In genomic region chr19:39479916-39480315, GRCh38 we compare ENCODE assay signal across 8 cellular contexts. TPM values are rescaled to one million over a fixed set of nuclear protein-coding genes. Genes with fewer than 3 reads are reported as not detected.
DNase-seq lines count a peak whose midpoint lies in the region; ATAC-seq and TF ChIP-seq lines count a peak whose summit lies in the region.

No MANE protein-coding gene starts in this region.

- H3K4me1 ChIP-seq in OCI-LY3 (ENCODE audit: low read length) = peaks cover 20% of the 10 kb centered on the region
- H3K4me1 ChIP-seq in effector memory CD4-positive, alpha-beta T cell (ENCODE audit: control insufficient read depth, insufficient read depth, low read length, poor library complexity, severe bottlenecking) = peaks cover 14% of the 10 kb centered on the region
- H3K4me1 ChIP-seq in ovary (ENCODE audit: insufficient read depth) = peaks cover 7% of the 10 kb centered on the region

- DNase-seq in GM12864 (ENCODE audit: low read depth) (no peak), ovary (no peak), NCI-H1105 treated with DMSO at 0.1 percent for 48 hours (lab: John Stamatoyannopoulos, UW) (no peak), NCI-H446 (lab: John Stamatoyannopoulos, UW) (no peak)
- no peak for DNase-seq in effector memory CD4-positive, alpha-beta T cell

- intact Hi-C loops in ovary (cut with DNase I) = loop anchor here in 2 of 4 donors (10.0 kb wide), 1 partner anchor 55 kb away; the partner anchor contains the start of gene EID2B (in 2 of the 2)

- WGBS in ovary, 3 donors = 28 to 45% (median 39%) methylated on average over 10 of the region's 10 CpGs

- H3K79me2 ChIP-seq in OCI-LY3 (ENCODE audit: low read length) = peaks cover 32% of the 10 kb centered on the region

- H3K27ac ChIP-seq in OCI-LY3 (ENCODE audit: low read length) (peak overlapping the region; percentile 59), ovary (no peak overlapping the region)
- H3K27ac ChIP-seq in effector memory CD4-positive, alpha-beta T cell (ENCODE audit: insufficient read depth, low read length, poor library complexity, severe bottlenecking) = peak overlapping the region; percentile 79

- H4K20me1 ChIP-seq in OCI-LY3 (ENCODE audit: insufficient read depth, low read length) = no peaks in the 10 kb centered on the region

- H3K4me2 ChIP-seq in OCI-LY3 (ENCODE audit: low read length) = peak overlapping the region; percentile 64

- TF ChIP-seq CTCF in GM12864 (IDR thresholded peaks at IDR 0.05; ENCODE audit: low read depth, low read length, missing control alignments) = no peak
- TF ChIP-seq CTCF in OCI-LY3 (IDR thresholded peaks at IDR 0.05; ENCODE audit: low read depth, low read length) = no peak
- no peak for TF ChIP-seq CTCF in ovary (IDR thresholded peaks at IDR 0.05)

- H3K9ac ChIP-seq in OCI-LY3 (ENCODE audit: low read length) = peak overlapping the region; percentile 71

- H3K9me3 ChIP-seq in OCI-LY3 (ENCODE audit: insufficient read depth, low read length) = no peaks in the 10 kb centered on the region
- H3K9me3 ChIP-seq in effector memory CD4-positive, alpha-beta T cell (ENCODE audit: control insufficient read depth, low read length) = no peaks in the 10 kb centered on the region
- H3K9me3 ChIP-seq in ovary = no peaks in the 10 kb centered on the region

- H3K36me3 ChIP-seq in OCI-LY3 (replicated peaks; ENCODE audit: low read depth, low read length) (peaks cover 32% of the 10 kb centered on the region), ovary (no peaks in the 10 kb centered on the region)
- peaks cover 11% of the 10 kb centered on the region for H3K36me3 ChIP-seq in effector memory CD4-positive, alpha-beta T cell (ENCODE audit: control insufficient read depth, insufficient read depth, low read length)

- TF ChIP-seq EP300 in ovary (IDR thresholded peaks at IDR 0.05) = no peak

- no peak for ATAC-seq in GM18909 (IDR thresholded peaks at IDR 0.05; ENCODE audit: poor library complexity, unreplicated experiment)
- no peak for ATAC-seq in GM18505 (IDR thresholded peaks at IDR 0.05; ENCODE audit: unreplicated experiment)

- H3K4me3 ChIP-seq in GM12864 (ENCODE audit: low read depth, low read length) = peak overlapping the region; percentile 72
- H3K4me3 ChIP-seq in OCI-LY3 (ENCODE audit: low read length) = peak overlapping the region; percentile 90
- H3K4me3 ChIP-seq in effector memory CD4-positive, alpha-beta T cell (ENCODE audit: insufficient read depth, low read depth, low read length, poor library complexity, severe bottlenecking) = peak overlapping the region; percentile 91
- peak overlapping the region; percentile 90 for H3K4me3 ChIP-seq in ovary

- peak overlapping the region; percentile 24 for H2AFZ ChIP-seq in OCI-LY3 (ENCODE audit: low read depth, low read length)

- H3K27me3 ChIP-seq in OCI-LY3 (ENCODE audit: low read depth, low read length) = no peaks in the 10 kb centered on the region
- no peaks in the 10 kb centered on the region for H3K27me3 ChIP-seq in effector memory CD4-positive, alpha-beta T cell (replicated peaks; ENCODE audit: control insufficient read depth, insufficient read depth, low read length, poor library complexity, severe bottlenecking)
- no peaks in the 10 kb centered on the region for H3K27me3 ChIP-seq in ovary

- TF ChIP-seq POLR2A in ovary (IDR thresholded peaks at IDR 0.05) = no peak
- TF ChIP-seq POLR2A in GM18505 (IDR thresholded peaks at IDR 0.05; ENCODE audit: borderline replicate concordance, extremely low read depth, insufficient read depth, insufficient read length) = no peak

RNA-seq across cellular contexts. Expression of gene TIMM50, which starts 0.7 kb away (rescaled TPM):
- total RNA-seq in ovary = 10 to 100 TPM; 31.5 to 59.9 (median 51.4) TPM
- polyA plus RNA-seq in ovary = 10 to 100 TPM; 41.2 to 48.3 TPM

RNA-seq across cellular contexts. Expression of gene DLL3, which starts 18.8 kb away (rescaled TPM):
- total RNA-seq in ovary = under 1 TPM in 3 of 7 donors, not detected in 4; 0.10 to 0.33 (median 0.24) TPM
- under 1 TPM; 0.10 to 0.22 TPM for polyA plus RNA-seq in ovary

RNA-seq across cellular contexts. Expression of gene SUPT5H, which starts 34.5 kb away (rescaled TPM):
- 100 to 1,000 TPM in 4 of 7 donors, 10 to 100 TPM in 3; 51.4 to 127 (median 101) TPM for total RNA-seq in ovary
- 100 to 1,000 TPM in 1 of 2 donors, 10 to 100 TPM in 1; 98.8 to 163 TPM for polyA plus RNA-seq in ovary

RNA-seq across cellular contexts. Expression of gene SELENOV, which starts 35.0 kb away (rescaled TPM):
- total RNA-seq in ovary = under 1 TPM in 1 of 7 donors, not detected in 6; 0.27 TPM
- polyA plus RNA-seq in ovary = under 1 TPM in 1 of 2 donors, not detected in 1; 0.39 TPM

RNA-seq across cellular contexts. Expression of gene RPS16, which starts 44.2 kb away (rescaled TPM):
- 1,000 to 10,000 TPM; 3,321 to 5,287 (median 4,531) TPM for total RNA-seq in ovary
- 1,000 to 10,000 TPM; 2,348 to 7,403 TPM for polyA plus RNA-seq in ovary

Comparison
In these comparisons a context has a peak if more than half of its experiments do, and no peak if none do; other contexts are left out.
1. H3K27ac ChIP-seq: peak in OCI-LY3 (single experiment) and effector memory CD4-positive, alpha-beta T cell (single experiment); none in ovary (0 of 2).
2. Peak in every context shown above with its lines, with median percentiles within 50 percentile points of each other: H3K4me3 ChIP-seq.